Comparison of ENCODE assay signal across 8 cellular contexts in the genomic region with DNA sequence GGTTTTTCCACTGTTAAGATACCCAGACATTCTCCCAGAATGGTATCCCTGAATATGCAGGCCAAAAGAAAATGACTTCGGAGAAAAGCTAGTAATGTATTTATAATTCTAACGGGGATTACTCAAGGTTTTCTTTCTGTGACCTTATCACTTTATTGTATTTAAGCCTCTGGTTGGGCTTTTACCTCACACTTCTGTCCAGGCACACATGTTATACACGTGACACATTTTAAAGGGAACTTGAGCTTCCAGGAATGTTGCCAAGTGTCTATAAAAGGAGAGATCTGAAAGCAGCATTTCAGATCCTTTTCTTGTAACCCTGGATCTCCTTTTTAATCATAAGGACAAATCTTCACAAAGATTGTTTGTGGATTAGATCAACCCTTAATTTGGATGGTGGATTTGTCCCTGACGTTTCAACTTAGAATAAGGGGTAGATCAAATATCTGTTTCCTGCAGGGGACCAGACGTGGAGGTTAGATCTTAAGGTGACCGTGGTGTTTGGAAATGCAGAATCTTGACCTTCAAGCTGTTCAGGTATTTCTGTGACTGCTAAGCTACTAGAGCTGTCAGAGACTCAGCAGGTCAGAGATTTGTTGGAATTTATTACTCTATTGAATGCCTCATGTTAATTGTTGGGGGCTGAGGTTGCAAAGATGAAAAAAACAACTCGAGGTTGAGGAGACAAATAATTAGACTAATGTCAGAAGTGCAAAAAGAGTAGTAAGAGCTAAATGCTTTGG. TPM values are rescaled to one million over a fixed set of nuclear protein-coding genes. Genes with fewer than 3 reads are reported as not detected.
DNase-seq lines count a peak whose midpoint lies in the region; ATAC-seq, FAIRE-seq and TF ChIP-seq lines count a peak whose summit lies in the region.

No MANE protein-coding gene starts in this region.

- TF ChIP-seq CTCF in CD14-positive monocyte (IDR thresholded peaks at IDR 0.05) = no peak
- TF ChIP-seq CTCF in activated B cell treated with CpG ODN at 0.5 μM for 24 hours (IDR thresholded peaks at IDR 0.05) = no peak

- H3K27ac ChIP-seq in HUES64 (ENCODE audit: low read depth, low read length) (no peak overlapping the region), skin epidermis (peak overlapping the region in 14 of 21 experiments; percentile 6 to 98 (median 95))

- POLR2A ChIA-PET in activated B cell treated with CpG ODN at 0.5 μM for 24 hours (lab: Charles Lee) = interaction anchor here (1.2 to 11.9 kb wide), 6 partner anchors 9 to 287 kb away, joined by 5 to 329 read pairs (median 9); a partner anchor contains a TSS

- 72% methylated on average over 7 of the region's 7 CpGs for WGBS in HUES64

- H3K36me3 ChIP-seq in HUES64 (ENCODE audit: insufficient read depth, low read length) = no peaks in the 10 kb centered on the region; the same call in 1 of the 2 replicates

- peaks cover 6 to 9% of the 10 kb centered on the region in 2 donors for H3K36me3 Mint-ChIP-seq in CD14-positive monocyte
- H3K36me3 Mint-ChIP-seq in activated B cell treated with CpG ODN at 0.5 μM for 24 hours (ENCODE audit: low read depth) = peaks cover 22% of the 10 kb centered on the region

- H3K27me3 ChIP-seq in HUES64 (ENCODE audit: insufficient read depth, low read length) = no peaks in the 10 kb centered on the region

- H3K9me3 Mint-ChIP-seq in CD14-positive monocyte = no peaks in the 10 kb centered on the region
- no peaks in the 10 kb centered on the region for H3K9me3 Mint-ChIP-seq in activated B cell treated with CpG ODN at 0.5 μM for 24 hours

- no peak for FAIRE-seq in H54 (lab: Jason Lieb, UNC)

- no peak for TF ChIP-seq POLR2A in H54 (IDR thresholded peaks at IDR 0.05; ENCODE audit: low read depth, low read length)

- no peaks in the 10 kb centered on the region for H3K9me3 ChIP-seq in HUES64 (ENCODE audit: insufficient read depth, low read depth, low read length)

- H3K27ac Mint-ChIP-seq in CD14-positive monocyte = peak overlapping the region in 6 of 7 donors; percentile 2 to 97 (median 94)
- peak overlapping the region; percentile 98 for H3K27ac Mint-ChIP-seq in activated B cell treated with CpG ODN at 0.5 μM for 24 hours

- H3K4me1 ChIP-seq in HUES64 (ENCODE audit: insufficient read depth, low read length) = peaks cover 28% of the 10 kb centered on the region

- DNase-seq in CD14-positive monocyte (ENCODE audit: low spot score) (no peak), activated B cell treated with CpG ODN at 0.5 μM for 24 hours (no peak), globus pallidus (ENCODE audit: low spot score) (peak; percentile 82), H54 (ENCODE audit: insufficient read length, low spot score) (no peak)

- H3K4me3 Mint-ChIP-seq in CD14-positive monocyte = peak overlapping the region in 1 of 2 donors; percentile 94
- H3K4me3 Mint-ChIP-seq in activated B cell treated with CpG ODN at 0.5 μM for 24 hours = peak overlapping the region; percentile 99

- no peak overlapping the region for H3K9ac ChIP-seq in HUES64 (ENCODE audit: low read depth, low read length)

- ATAC-seq in activated B cell treated with CpG ODN at 0.5 μM for 24 hours (ENCODE audit: low read depth) (no peak), GM21825 (IDR thresholded peaks at IDR 0.05; ENCODE audit: unreplicated experiment) (no peak), GM21390 (IDR thresholded peaks at IDR 0.05; ENCODE audit: unreplicated experiment) (no peak)

- intact Hi-C loops in CD14-positive monocyte (cut with micrococcal nuclease) = loop anchor here (5.0 to 10.0 kb wide), 4 partner anchors 137 to 387 kb away; no protein-coding TSS in a partner anchor
- intact Hi-C loops in activated B cell treated with CpG ODN at 0.5 μM for 24 hours (cut with micrococcal nuclease) = loop anchor here (5.0 kb wide), 1 partner anchor 278 kb away; a partner anchor contains a TSS

- H3K4me3 ChIP-seq in HUES64 (ENCODE audit: low read length) (peak overlapping the region; percentile 97), skin epidermis (peak overlapping the region in 5 of 7 experiments; percentile 75 to 95 (median 82))

- CTCF ChIA-PET in activated B cell treated with CpG ODN at 0.5 μM for 24 hours (lab: Charles Lee) = interaction anchor here (1.0 to 11.3 kb wide), 5 partner anchors 8 to 224 kb away, joined by 3 to 112 read pairs (median 3); no protein-coding TSS in a partner anchor

- H3K4me1 Mint-ChIP-seq in CD14-positive monocyte = peaks cover 27% of the 10 kb centered on the region
- peaks cover 80% of the 10 kb centered on the region for H3K4me1 Mint-ChIP-seq in activated B cell treated with CpG ODN at 0.5 μM for 24 hours

- H3K27me3 Mint-ChIP-seq in CD14-positive monocyte (ENCODE audit: low read depth in 3 of 3) (peaks cover 0 to 2% (median 1%) of the 10 kb centered on the region in 3 donors), activated B cell treated with CpG ODN at 0.5 μM for 24 hours (no peaks in the 10 kb centered on the region)

RNA-seq across cellular contexts. Expression of a gene that starts 1.5 kb away (rescaled TPM):
- 10 to 100 TPM in 1 of 2 donors, 1 to 10 TPM in 1; 4.4 to 11.2 TPM for polyA plus RNA-seq in CD14-positive monocyte
- polyA plus RNA-seq in HUES64 (2013, experiment 1 of 2) = 17.7 TPM
- 16.9 TPM for polyA plus RNA-seq in HUES64 (2013, experiment 2 of 2)
- total RNA-seq in activated B cell treated with CpG ODN at 0.5 μM for 24 hours = 26.6 and 28.5 TPM in 2 replicates

RNA-seq across cellular contexts. Expression of a gene that starts 42.0 kb away (rescaled TPM):
- not detected for polyA plus RNA-seq in CD14-positive monocyte
- 19.1 TPM for polyA plus RNA-seq in HUES64 (2013, experiment 1 of 2)
- 16.3 TPM for polyA plus RNA-seq in HUES64 (2013, experiment 2 of 2)
- total RNA-seq in activated B cell treated with CpG ODN at 0.5 μM for 24 hours = not detected in 2 replicates
